ENCODE assay signal across 8 cellular contexts in the genomic region with DNA sequence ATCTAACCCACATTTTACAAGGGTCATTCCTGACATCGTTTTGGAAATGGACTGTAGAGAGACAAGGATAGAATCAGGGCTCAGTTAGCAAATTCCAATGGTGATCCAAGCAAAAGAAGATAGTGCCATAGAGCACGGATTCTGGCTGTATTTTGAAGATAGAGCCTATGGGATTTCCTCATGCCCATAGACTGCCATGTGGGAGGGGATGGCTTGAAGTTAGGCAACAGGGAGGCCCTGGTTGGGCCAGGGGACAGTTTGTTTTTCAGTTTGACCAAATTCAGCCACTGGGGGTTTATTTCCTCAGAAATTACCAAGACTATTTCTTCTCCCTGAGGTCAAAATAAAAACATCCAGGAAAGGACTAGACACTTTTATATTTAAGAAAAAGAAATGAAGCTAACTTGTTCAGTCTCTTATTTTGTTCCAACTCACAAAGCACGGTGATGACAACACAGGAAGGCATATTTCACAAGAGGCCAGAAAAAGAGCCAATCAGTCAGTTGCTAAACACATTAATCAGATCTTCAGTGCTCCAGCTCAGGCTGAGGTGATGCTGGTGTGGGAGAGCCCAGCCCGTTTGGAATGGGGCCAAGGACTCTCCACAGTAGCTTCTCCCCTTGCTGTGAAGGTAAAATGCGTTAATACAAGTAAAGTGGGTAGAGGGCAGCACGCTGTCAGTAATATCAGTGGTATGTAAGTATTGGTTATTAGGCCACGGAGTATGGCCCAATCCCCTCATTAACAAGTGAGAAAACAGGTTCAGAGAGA. TPM values are rescaled to one million over a fixed set of nuclear protein-coding genes. Genes with fewer than 3 reads are reported as not detected.
DNase-seq lines count a peak whose midpoint lies in the region; ATAC-seq and TF ChIP-seq lines count a peak whose summit lies in the region.

No MANE protein-coding gene starts in this region.

- ATAC-seq in stimulated activated memory B cell treated with anti-CD40 and anti-IgM and Interleukin-4, amounts not matched to agents 10 μg/mL and 1 μg/mL and 100 μg/mL, for 72 hours, result no peak

- no peak overlapping the region for H3K4me3 Mint-ChIP-seq in stimulated activated memory B cell treated with anti-CD40 and anti-IgM and Interleukin-4, amounts not matched to agents 10 μg/mL and 1 μg/mL and 100 μg/mL, for 72 hours

- peaks cover 6% of the 10 kb centered on the region for H3K36me3 Mint-ChIP-seq in stimulated activated memory B cell treated with anti-CD40 and anti-IgM and Interleukin-4, amounts not matched to agents 10 μg/mL and 1 μg/mL and 100 μg/mL, for 72 hours

- no peaks in the 10 kb centered on the region for H3K36me3 ChIP-seq in neutrophil
- H3K36me3 ChIP-seq in effector memory CD4-positive, alpha-beta T cell (ENCODE audit: control insufficient read depth, insufficient read depth, low read length), result no peaks in the 10 kb centered on the region

- no peaks in the 10 kb centered on the region for H3K27me3 ChIP-seq in neutrophil
- no peaks in the 10 kb centered on the region for H3K27me3 ChIP-seq in effector memory CD4-positive, alpha-beta T cell (replicated peaks; ENCODE audit: control insufficient read depth, insufficient read depth, low read length, poor library complexity, severe bottlenecking)

- no peaks in the 10 kb centered on the region for H3K9me3 ChIP-seq in neutrophil
- no peaks in the 10 kb centered on the region for H3K9me3 ChIP-seq in effector memory CD4-positive, alpha-beta T cell (ENCODE audit: control insufficient read depth, low read length)

- H3K27ac ChIP-seq in coronary artery (peak overlapping the region; percentile 50 to 83), neutrophil (peak overlapping the region; percentile 91)
- H3K27ac ChIP-seq in effector memory CD4-positive, alpha-beta T cell (ENCODE audit: insufficient read depth, low read length, poor library complexity, severe bottlenecking), result no peak overlapping the region

- H3K27ac Mint-ChIP-seq in stimulated activated memory B cell treated with anti-CD40 and anti-IgM and Interleukin-4, amounts not matched to agents 10 μg/mL and 1 μg/mL and 100 μg/mL, for 72 hours, result no peak overlapping the region

- H3K9me3 Mint-ChIP-seq in stimulated activated memory B cell treated with anti-CD40 and anti-IgM and Interleukin-4, amounts not matched to agents 10 μg/mL and 1 μg/mL and 100 μg/mL, for 72 hours, result peaks cover 4% of the 10 kb centered on the region

- H3K4me1 ChIP-seq in neutrophil (ENCODE audit: control insufficient read depth in 1 of 2, insufficient read depth in 1 of 2, low read depth in 1 of 2, low read length in 1 of 2), result peaks cover 57 to 66% of the 10 kb centered on the region in 2 experiments
- no peaks in the 10 kb centered on the region for H3K4me1 ChIP-seq in effector memory CD4-positive, alpha-beta T cell (ENCODE audit: control insufficient read depth, insufficient read depth, low read length, poor library complexity, severe bottlenecking)

- in situ Hi-C loops in G401 (cut with HindIII; ENCODE audit: low sequenced_read_pairs) (no loop called here), GM13976 (cut with MboI; ENCODE audit: low sequenced_read_pairs, unreplicated experiment) (no loop called here)

- peaks cover 30% of the 10 kb centered on the region for H3K27me3 Mint-ChIP-seq in stimulated activated memory B cell treated with anti-CD40 and anti-IgM and Interleukin-4, amounts not matched to agents 10 μg/mL and 1 μg/mL and 100 μg/mL, for 72 hours

- H3K4me1 Mint-ChIP-seq in stimulated activated memory B cell treated with anti-CD40 and anti-IgM and Interleukin-4, amounts not matched to agents 10 μg/mL and 1 μg/mL and 100 μg/mL, for 72 hours, result peaks cover 6% of the 10 kb centered on the region

- TF ChIP-seq CTCF in coronary artery (IDR thresholded peaks at IDR 0.05), result no peak
- TF ChIP-seq CTCF in neutrophil (IDR thresholded peaks at IDR 0.05), result no peak
- no peak for TF ChIP-seq CTCF in GM13976 (IDR thresholded peaks at IDR 0.05; ENCODE audit: borderline replicate concordance, control extremely low read depth, extremely low read depth, insufficient read depth, missing control alignments)

- DNase-seq in GM04503 (ENCODE audit: low read depth), result peak; percentile 69
- DNase-seq in NCI-H510A treated with DMSO at 0.1 percent for 48 hours (lab: John Stamatoyannopoulos, UW), result peak; percentile 89
- peak; percentile 81 for DNase-seq in coronary artery (ENCODE audit: low spot score)
- DNase-seq in G401 (ENCODE audit: low spot score), result no peak
- no peak for DNase-seq in effector memory CD4-positive, alpha-beta T cell
- no peak for DNase-seq in GM13976 (ENCODE audit: low spot score)

- no peak overlapping the region for H3K4me3 ChIP-seq in coronary artery
- H3K4me3 ChIP-seq in neutrophil (ENCODE audit: low read depth in 1 of 2, low read length in 1 of 2), result peak overlapping the region; percentile 30 to 31
- H3K4me3 ChIP-seq in effector memory CD4-positive, alpha-beta T cell (ENCODE audit: insufficient read depth, low read depth, low read length, poor library complexity, severe bottlenecking), result no peak overlapping the region

RNA-seq across cellular contexts. Expression of a gene that starts 4.4 kb away (rescaled TPM):
- 31.0 and 47.0 TPM in 2 replicates for total RNA-seq in G401 (2014; rRNA removed; shearing (Covaris generic))

RNA-seq across cellular contexts. Expression of a gene that starts 15.3 kb away (rescaled TPM):
- total RNA-seq in G401 (2014; rRNA removed; shearing (Covaris generic)), result 19.4 and 25.0 TPM in 2 replicates

Comparison
In these comparisons a context has a peak if more than half of its experiments do, and no peak if none do; other contexts are left out.
1. DNase-seq: peak in GM04503 (single experiment), NCI-H510A treated with DMSO at 0.1 percent for 48 hours (single experiment) and coronary artery (single experiment); none in G401 (single experiment), effector memory CD4-positive, alpha-beta T cell (0 of 3) and GM13976 (single experiment).
2. H3K4me3 ChIP-seq: peak in neutrophil (2 of 2); none in coronary artery (single experiment) and effector memory CD4-positive, alpha-beta T cell (single experiment).